In genomic region chr3:101184111-101184510, GRCh38 we compare ENCODE assay signal across 16 cellular contexts.
A peak's percentile ranks its signal among the peaks of the same experiment; 100 is the strongest.
DNase-seq lines count a peak whose midpoint lies in the region; ATAC-seq and TF ChIP-seq lines count a peak whose summit lies in the region.
"Had no signal": no experiment of that assay in that cellular context is flagged by ENCODE, and none has a peak within 500 bp of the region (broad histone marks: within the 10 kb centered on the region; RNA-seq: fewer than 3 reads in every experiment).

No MANE protein-coding gene starts in this region.

- no peak for ATAC-seq in GM21528 (IDR thresholded peaks at IDR 0.05; ENCODE audit: low FRiP score, unreplicated experiment)

- DNase-seq in EH (ENCODE audit: low read depth) (peak; percentile 38), choroid plexus epithelial cell (ENCODE audit: low read depth) (peak; percentile 39), foreskin fibroblast (peak; percentile 40 to 49), cerebellar cortex (ENCODE audit: low spot score) (no peak)
- DNase-seq in stimulated activated CD8-positive, alpha-beta memory T cell treated with anti-CD3 and anti-CD28 coated beads, Interleukin-4, amount 100 ng/mL, for 48 hours, result no peak
- no peak for DNase-seq in central memory CD4-positive, alpha-beta T cell
- DNase-seq: CD8-positive, alpha-beta memory T cell; H9; Kasumi-1; MM.1S; NCI-H1105; NCI-H1694; NCI-H2227 treated with DMSO at 0.1 percent for 48 hours; NCI-H524 had no signal

- no peak overlapping the region for H3K4me3 ChIP-seq in choroid plexus epithelial cell (ENCODE audit: low read depth, low read length)
- no peak overlapping the region for H3K4me3 ChIP-seq in foreskin fibroblast (ENCODE audit: low read depth in 1 of 2, low read length in 2 of 2)
- H3K4me3 ChIP-seq: BLaER1 treated with 17β-estradiol and CSF1 and Interleukin-3, amounts not matched to agents 10 nM and 100 nM had no signal

- no peak for TF ChIP-seq CTCF in choroid plexus epithelial cell (conservative IDR thresholded peaks at IDR 0.05; ENCODE audit: low read depth, low read length)
- no peak for TF ChIP-seq CTCF in foreskin fibroblast (IDR thresholded peaks at IDR 0.05; ENCODE audit: low read depth, low read length)

Comparison
In these comparisons a context has a peak if more than half of its experiments do, and no peak if none do; other contexts are left out.
1. DNase-seq: peak in EH (single experiment), choroid plexus epithelial cell (single experiment) and foreskin fibroblast (2 of 2); none in stimulated activated CD8-positive, alpha-beta memory T cell treated with anti-CD3 and anti-CD28 coated beads, Interleukin-4, amount 100 ng/mL, for 48 hours (single experiment), cerebellar cortex (single experiment) and central memory CD4-positive, alpha-beta T cell (single experiment).